2 cellular contexts compared by ENCODE assay signal in genomic region chr1:15739259-15739658, GRCh38.
TF ChIP-seq lines count a peak whose summit lies in the region.

No MANE protein-coding gene starts in this region.

TF ChIP-seq in HepG2, 621 proteins besides CTCF, POLR2A, EP300 and RAD21 (continues in another document):
- 0 out of 2 replicates have a peak, but pooled peaks have one; percentile 38 for TF ChIP-seq ZFY (CRISPR knock-in tag; IDR thresholded peaks at IDR 0.05)
- TF ChIP-seq GPN1 (CRISPR knock-in tag; IDR thresholded peaks at IDR 0.05; ENCODE audit: borderline replicate concordance), result no peak
- TF ChIP-seq, protein P1, sequence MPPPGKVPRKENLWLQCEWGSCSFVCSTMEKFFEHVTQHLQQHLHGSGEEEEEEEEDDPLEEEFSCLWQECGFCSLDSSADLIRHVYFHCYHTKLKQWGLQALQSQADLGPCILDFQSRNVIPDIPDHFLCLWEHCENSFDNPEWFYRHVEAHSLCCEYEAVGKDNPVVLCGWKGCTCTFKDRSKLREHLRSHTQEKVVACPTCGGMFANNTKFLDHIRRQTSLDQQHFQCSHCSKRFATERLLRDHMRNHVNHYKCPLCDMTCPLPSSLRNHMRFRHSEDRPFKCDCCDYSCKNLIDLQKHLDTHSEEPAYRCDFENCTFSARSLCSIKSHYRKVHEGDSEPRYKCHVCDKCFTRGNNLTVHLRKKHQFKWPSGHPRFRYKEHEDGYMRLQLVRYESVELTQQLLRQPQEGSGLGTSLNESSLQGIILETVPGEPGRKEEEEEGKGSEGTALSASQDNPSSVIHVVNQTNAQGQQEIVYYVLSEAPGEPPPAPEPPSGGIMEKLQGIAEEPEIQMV (CRISPR knock-in tag; IDR thresholded peaks at IDR 0.05; ENCODE audit: low read depth), result no peak
- no peak for TF ChIP-seq ZNF850 (CRISPR knock-in tag; conservative IDR thresholded peaks at IDR 0.05)
- no peak for TF ChIP-seq ZFP36L1 (CRISPR knock-in tag; IDR thresholded peaks at IDR 0.05)
- TF ChIP-seq ZNF12 (CRISPR knock-in tag; IDR thresholded peaks at IDR 0.05), result no peak
- TF ChIP-seq ARHGAP35 (CRISPR knock-in tag; IDR thresholded peaks at IDR 0.05; ENCODE audit: borderline replicate concordance), result no peak
- no peak for TF ChIP-seq MLXIP (CRISPR knock-in tag; IDR thresholded peaks at IDR 0.05; ENCODE audit: borderline replicate concordance)
- TF ChIP-seq GABPB1 (CRISPR knock-in tag; IDR thresholded peaks at IDR 0.05), result peak; percentile 70; the same call in 1 of the 2 replicates
- no peak for TF ChIP-seq ZNF564 (CRISPR knock-in tag; IDR thresholded peaks at IDR 0.05)
- TF ChIP-seq, protein P2, sequence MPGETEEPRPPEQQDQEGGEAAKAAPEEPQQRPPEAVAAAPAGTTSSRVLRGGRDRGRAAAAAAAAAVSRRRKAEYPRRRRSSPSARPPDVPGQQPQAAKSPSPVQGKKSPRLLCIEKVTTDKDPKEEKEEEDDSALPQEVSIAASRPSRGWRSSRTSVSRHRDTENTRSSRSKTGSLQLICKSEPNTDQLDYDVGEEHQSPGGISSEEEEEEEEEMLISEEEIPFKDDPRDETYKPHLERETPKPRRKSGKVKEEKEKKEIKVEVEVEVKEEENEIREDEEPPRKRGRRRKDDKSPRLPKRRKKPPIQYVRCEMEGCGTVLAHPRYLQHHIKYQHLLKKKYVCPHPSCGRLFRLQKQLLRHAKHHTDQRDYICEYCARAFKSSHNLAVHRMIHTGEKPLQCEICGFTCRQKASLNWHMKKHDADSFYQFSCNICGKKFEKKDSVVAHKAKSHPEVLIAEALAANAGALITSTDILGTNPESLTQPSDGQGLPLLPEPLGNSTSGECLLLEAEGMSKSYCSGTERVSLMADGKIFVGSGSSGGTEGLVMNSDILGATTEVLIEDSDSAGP (CRISPR knock-in tag; IDR thresholded peaks at IDR 0.05; ENCODE audit: borderline replicate concordance), result peak; percentile 9; the same call in 1 of the 2 replicates
- TF ChIP-seq, protein P3, sequence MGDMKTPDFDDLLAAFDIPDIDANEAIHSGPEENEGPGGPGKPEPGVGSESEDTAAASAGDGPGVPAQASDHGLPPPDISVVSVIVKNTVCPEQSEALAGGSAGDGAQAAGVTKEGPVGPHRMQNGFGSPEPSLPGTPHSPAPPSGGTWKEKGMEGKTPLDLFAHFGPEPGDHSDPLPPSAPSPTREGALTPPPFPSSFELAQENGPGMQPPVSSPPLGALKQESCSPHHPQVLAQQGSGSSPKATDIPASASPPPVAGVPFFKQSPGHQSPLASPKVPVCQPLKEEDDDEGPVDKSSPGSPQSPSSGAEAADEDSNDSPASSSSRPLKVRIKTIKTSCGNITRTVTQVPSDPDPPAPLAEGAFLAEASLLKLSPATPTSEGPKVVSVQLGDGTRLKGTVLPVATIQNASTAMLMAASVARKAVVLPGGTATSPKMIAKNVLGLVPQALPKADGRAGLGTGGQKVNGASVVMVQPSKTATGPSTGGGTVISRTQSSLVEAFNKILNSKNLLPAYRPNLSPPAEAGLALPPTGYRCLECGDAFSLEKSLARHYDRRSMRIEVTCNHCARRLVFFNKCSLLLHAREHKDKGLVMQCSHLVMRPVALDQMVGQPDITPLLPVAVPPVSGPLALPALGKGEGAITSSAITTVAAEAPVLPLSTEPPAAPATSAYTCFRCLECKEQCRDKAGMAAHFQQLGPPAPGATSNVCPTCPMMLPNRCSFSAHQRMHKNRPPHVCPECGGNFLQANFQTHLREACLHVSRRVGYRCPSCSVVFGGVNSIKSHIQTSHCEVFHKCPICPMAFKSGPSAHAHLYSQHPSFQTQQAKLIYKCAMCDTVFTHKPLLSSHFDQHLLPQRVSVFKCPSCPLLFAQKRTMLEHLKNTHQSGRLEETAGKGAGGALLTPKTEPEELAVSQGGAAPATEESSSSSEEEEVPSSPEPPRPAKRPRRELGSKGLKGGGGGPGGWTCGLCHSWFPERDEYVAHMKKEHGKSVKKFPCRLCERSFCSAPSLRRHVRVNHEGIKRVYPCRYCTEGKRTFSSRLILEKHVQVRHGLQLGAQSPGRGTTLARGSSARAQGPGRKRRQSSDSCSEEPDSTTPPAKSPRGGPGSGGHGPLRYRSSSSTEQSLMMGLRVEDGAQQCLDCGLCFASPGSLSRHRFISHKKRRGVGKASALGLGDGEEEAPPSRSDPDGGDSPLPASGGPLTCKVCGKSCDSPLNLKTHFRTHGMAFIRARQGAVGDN (CRISPR knock-in tag; IDR thresholded peaks at IDR 0.05), result peak; percentile 70
- 0 out of 2 replicates have a peak, but pooled peaks have one; percentile 36 for TF ChIP-seq ZSCAN21 (CRISPR knock-in tag; IDR thresholded peaks at IDR 0.05; ENCODE audit: borderline replicate concordance)
- TF ChIP-seq SRF (IDR thresholded peaks at IDR 0.05; ENCODE audit: low read depth, low read length), result no peak
- TF ChIP-seq HNRNPL (IDR thresholded peaks at IDR 0.05; ENCODE audit: low read depth, low read length), result 0 out of 2 replicates have a peak, but pooled peaks have one; percentile 18
- peak; percentile 16; the same call in 1 of the 2 replicates for TF ChIP-seq SAP130 (CRISPR knock-in tag; IDR thresholded peaks at IDR 0.05; ENCODE audit: low read depth)
- no peak for TF ChIP-seq ZNF326 (CRISPR knock-in tag; IDR thresholded peaks at IDR 0.05; ENCODE audit: borderline replicate concordance)

TF ChIP-seq in GM12891, 5 proteins besides CTCF, POLR2A, EP300 and RAD21:
- TF ChIP-seq TAF1 (IDR thresholded peaks at IDR 0.05; ENCODE audit: low read depth, low read length), result no peak
- TF ChIP-seq PAX5 (IDR thresholded peaks at IDR 0.05; ENCODE audit: insufficient read depth, low read length, severe bottlenecking), result no peak
- no peak for TF ChIP-seq POLR2AphosphoS5 (IDR thresholded peaks at IDR 0.05; ENCODE audit: low read depth, low read length)
- no peak for TF ChIP-seq SPI1 (IDR thresholded peaks at IDR 0.05; ENCODE audit: low read depth, low read length)
- no peak for TF ChIP-seq POU2F2 (IDR thresholded peaks at IDR 0.05; ENCODE audit: low read depth, low read length)
